In genomic region chr10:14173706-14174594, GRCh38 we compare ENCODE assay signal across 8 cellular contexts.
DNase-seq lines count a peak whose midpoint lies in the region; ATAC-seq lines count a peak whose summit lies in the region.

No MANE protein-coding gene starts in this region.

- H3K27ac ChIP-seq in iPS-18a (ENCODE audit: low read length) = no peak overlapping the region

- H3K9ac ChIP-seq in iPS-18a (ENCODE audit: low read length) (peak overlapping the region; percentile 58), skeletal muscle satellite cell (ENCODE audit: low read depth, low read length) (peak overlapping the region; percentile 1)

- H3K4me3 ChIP-seq in iPS-18a (ENCODE audit: low read length) (peak overlapping the region; percentile 87), skeletal muscle satellite cell (ENCODE audit: low read length) (peak overlapping the region; percentile 68)

- H3K27me3 ChIP-seq in iPS-18a (ENCODE audit: control insufficient read depth, insufficient read depth, low read length) (peaks cover 32% of the 10 kb centered on the region), skeletal muscle satellite cell (ENCODE audit: control insufficient read depth, insufficient read depth, low read length) (peaks cover 90% of the 10 kb centered on the region)

- H3K9me3 ChIP-seq in iPS-18a (ENCODE audit: control insufficient read depth, low read depth, low read length) (no peaks in the 10 kb centered on the region), skeletal muscle satellite cell (replicated peaks; ENCODE audit: low read length) (no peaks in the 10 kb centered on the region)

- no peaks in the 10 kb centered on the region for H3K36me3 ChIP-seq in iPS-18a (ENCODE audit: control insufficient read depth, low read depth, low read length)
- no peaks in the 10 kb centered on the region for H3K36me3 ChIP-seq in skeletal muscle satellite cell (ENCODE audit: insufficient read depth, low read length)

- ATAC-seq in HG02870 (IDR thresholded peaks at IDR 0.05; ENCODE audit: unreplicated experiment) = no peak

- peaks cover 8% of the 10 kb centered on the region for H3K4me1 ChIP-seq in iPS-18a (ENCODE audit: control insufficient read depth, low read depth, low read length)
- H3K4me1 ChIP-seq in skeletal muscle satellite cell (ENCODE audit: control insufficient read depth, insufficient read depth, low read length) = peaks cover 7% of the 10 kb centered on the region

- DNase-seq in COR-L47 (lab: John Stamatoyannopoulos, UW) = peak; percentile 49
- DNase-seq in NCI-H1417 treated with DMSO at 0.1 percent for 48 hours (lab: John Stamatoyannopoulos, UW) = peak; percentile 10
- peak in 34 of 56 donors; percentile 3 to 63 (median 30) for DNase-seq in amygdala (lab: John Stamatoyannopoulos, UW)
- no peak for DNase-seq in H4 (ENCODE audit: low spot score)
- no peak for DNase-seq in effector CD4-positive, alpha-beta T cell

- peak overlapping the region; percentile 85 for H3K4me2 ChIP-seq in skeletal muscle satellite cell (ENCODE audit: low read length)

Comparison
In these comparisons a context has a peak if more than half of its experiments do, and no peak if none do; other contexts are left out.
1. DNase-seq: peak in COR-L47 (single experiment), NCI-H1417 treated with DMSO at 0.1 percent for 48 hours (single experiment) and amygdala (34 of 56); none in H4 (single experiment) and effector CD4-positive, alpha-beta T cell (single experiment).